1 cellular context compared by ENCODE assay signal in genomic region chr10:6069101-6069931, GRCh38.
TF ChIP-seq lines count a peak whose summit lies in the region.

No MANE protein-coding gene starts in this region.

TF ChIP-seq in SK-N-SH treated with all-trans-retinoic acid at 6 μM for 48 hours, 23 proteins besides CTCF, POLR2A, EP300 and RAD21 (continued from another document):
- no peak for TF ChIP-seq TSHZ2 (CRISPR knock-in tag; IDR thresholded peaks at IDR 0.05)
- TF ChIP-seq ZNF565 (CRISPR knock-in tag; conservative IDR thresholded peaks at IDR 0.05; ENCODE audit: low read depth), result no peak
- TF ChIP-seq POU6F1 (CRISPR knock-in tag; IDR thresholded peaks at IDR 0.05; ENCODE audit: borderline replicate concordance, low read depth), result no peak
- no peak for TF ChIP-seq PATZ1 (CRISPR knock-in tag; IDR thresholded peaks at IDR 0.05; ENCODE audit: borderline replicate concordance)
